In genomic region chr14:86944434-86944833, GRCh38 we compare ENCODE assay signal across 32 cellular contexts.
"Had no signal": no experiment of that assay in that cellular context is flagged by ENCODE, and none has a peak within 500 bp of the region (broad histone marks: within the 10 kb centered on the region; RNA-seq: fewer than 3 reads in every experiment).

No MANE protein-coding gene starts in this region.

- H3K9me3 Mint-ChIP-seq: activated CD4-positive, alpha-beta T cell treated with anti-CD3 and anti-CD28 coated beads, Interleukin-2, amount 10 ng/mL, durations not matched to agents 24 days and 14 days; activated CD8-positive, alpha-beta T cell treated with anti-CD3 and anti-CD28 coated beads for 36 hours; activated naive CD8-positive, alpha-beta T cell treated with anti-CD3 and anti-CD28 coated beads, Interleukin-2, amount 10 ng/mL, durations not matched to agents 7 days and 5 days had no signal

- H3K36me3 Mint-ChIP-seq: activated naive CD8-positive, alpha-beta T cell treated with anti-CD3 and anti-CD28 coated beads, Interleukin-2, amount 10 ng/mL, durations not matched to agents 7 days and 5 days had no signal

- H3K27me3 ChIP-seq: ascending aorta, cardiac muscle cell, colonic mucosa, Peyer's patch had no signal

- H3K27ac Mint-ChIP-seq: activated CD4-positive, alpha-beta T cell treated with anti-CD3 and anti-CD28 coated beads, Interleukin-2, amount 10 ng/mL, durations not matched to agents 24 days and 14 days; activated CD8-positive, alpha-beta T cell treated with anti-CD3 and anti-CD28 coated beads for 36 hours; activated naive CD8-positive, alpha-beta T cell treated with anti-CD3 and anti-CD28 coated beads, Interleukin-2, amount 10 ng/mL, durations not matched to agents 7 days and 5 days; activated T-cell treated with anti-CD3 and anti-CD28 coated beads, Interleukin-2, amount 50 U/mL, for 72 hours; activated T-helper 17 cell treated with anti-CD3 and anti-CD28 coated beads, Interleukin-2, amount 50 U/mL, for 72 hours had no signal

- DNase-seq: activated CD4-positive, alpha-beta T cell treated with anti-CD3 and anti-CD28 coated beads, Interleukin-2, amount 10 ng/mL, durations not matched to agents 24 days and 14 days; activated CD4-positive, alpha-beta T cell treated with anti-CD3 and anti-CD28 coated beads, Interleukin-2, amount 50 U/mL, for 4 hours; activated CD8-positive, alpha-beta T cell treated with anti-CD3 and anti-CD28 coated beads for 36 hours; activated effector memory CD4-positive, alpha-beta T cell treated with anti-CD3 and anti-CD28 coated beads, Interleukin-2, amount 50 U/mL, for 16 hours; activated naive CD4-positive, alpha-beta T cell; activated naive CD4-positive, alpha-beta T cell treated with anti-CD3 and anti-CD28 coated beads, Interleukin-2, amount 50 U/mL, for 16 hours; activated naive CD8-positive, alpha-beta T cell treated with anti-CD3 and anti-CD28 coated beads, Interleukin-2, amount 10 ng/mL, durations not matched to agents 7 days and 5 days; activated T-cell treated with anti-CD3 and anti-CD28 coated beads, Interleukin-2, amount 50 U/mL, for 1 hour; activated T-cell treated with anti-CD3 and anti-CD28 coated beads, Interleukin-2, amount 50 U/mL, for 72 hours; amygdala; colonic mucosa; Karpas-422; NCI-H1105 treated with DMSO at 0.1 percent for 48 hours; NCI-H1436; NCI-H1694; NCI-H1930; NCI-H2081 treated with DMSO at 0.1 percent for 48 hours; NCI-H2171 treated with DMSO at 0.1 percent for 48 hours; NCI-H2227 treated with DMSO at 0.1 percent for 48 hours; NCI-H446; NCI-H510A treated with DMSO at 0.1 percent for 48 hours; PC-3; Peyer's patch; RPMI8226; SIG-M5; T1000; WERI-Rb-1 had no signal

- H3K27ac ChIP-seq: ascending aorta, cardiac muscle cell, colonic mucosa, Peyer's patch, WERI-Rb-1 had no signal

- H3K4me1 Mint-ChIP-seq: activated CD4-positive, alpha-beta T cell treated with anti-CD3 and anti-CD28 coated beads, Interleukin-2, amount 10 ng/mL, durations not matched to agents 24 days and 14 days; activated naive CD8-positive, alpha-beta T cell treated with anti-CD3 and anti-CD28 coated beads, Interleukin-2, amount 10 ng/mL, durations not matched to agents 7 days and 5 days; activated T-helper 17 cell treated with anti-CD3 and anti-CD28 coated beads, Interleukin-2, amount 50 U/mL, for 72 hours; central memory CD8-positive, alpha-beta T cell had no signal

- H3K4me1 ChIP-seq: ascending aorta, colonic mucosa, Peyer's patch had no signal

- H3K27me3 Mint-ChIP-seq: activated CD4-positive, alpha-beta T cell treated with anti-CD3 and anti-CD28 coated beads, Interleukin-2, amount 10 ng/mL, durations not matched to agents 24 days and 14 days; activated CD8-positive, alpha-beta T cell treated with anti-CD3 and anti-CD28 coated beads for 36 hours; activated naive CD8-positive, alpha-beta T cell treated with anti-CD3 and anti-CD28 coated beads, Interleukin-2, amount 10 ng/mL, durations not matched to agents 7 days and 5 days; activated T-helper 17 cell treated with anti-CD3 and anti-CD28 coated beads, Interleukin-2, amount 50 U/mL, for 72 hours; central memory CD8-positive, alpha-beta T cell had no signal

- H3K4me3 Mint-ChIP-seq: activated CD4-positive, alpha-beta T cell treated with anti-CD3 and anti-CD28 coated beads, Interleukin-2, amount 10 ng/mL, durations not matched to agents 24 days and 14 days; activated CD8-positive, alpha-beta T cell treated with anti-CD3 and anti-CD28 coated beads for 36 hours; activated naive CD8-positive, alpha-beta T cell treated with anti-CD3 and anti-CD28 coated beads, Interleukin-2, amount 10 ng/mL, durations not matched to agents 7 days and 5 days; activated T-cell treated with anti-CD3 and anti-CD28 coated beads, Interleukin-2, amount 50 U/mL, for 72 hours; activated T-helper 17 cell treated with anti-CD3 and anti-CD28 coated beads, Interleukin-2, amount 50 U/mL, for 72 hours; central memory CD8-positive, alpha-beta T cell had no signal

- ATAC-seq: activated CD8-positive, alpha-beta T cell treated with anti-CD3 and anti-CD28 coated beads for 36 hours; activated T-cell treated with anti-CD3 and anti-CD28 coated beads, Interleukin-2, amount 50 U/mL, for 72 hours; activated T-helper 17 cell treated with anti-CD3 and anti-CD28 coated beads, Interleukin-2, amount 50 U/mL, for 72 hours; PC-3; Right ventricle myocardium inferior had no signal
